In genomic region chr6:80543598-80544181, GRCh38 we compare ENCODE assay signal across 13 cellular contexts.
DNase-seq lines count a peak whose midpoint lies in the region; ATAC-seq, FAIRE-seq and TF ChIP-seq lines count a peak whose summit lies in the region.
"Had no signal": no experiment of that assay in that cellular context is flagged by ENCODE, and none has a peak within 500 bp of the region (broad histone marks: within the 10 kb centered on the region; RNA-seq: fewer than 3 reads in every experiment).

No MANE protein-coding gene starts in this region.

- POLR2A ChIA-PET in MCF 10A (lab: Yijun Ruan, JAX): interaction anchor here (0.6 to 1.5 kb wide), 5 partner anchors 14 to 128 kb away, joined by 3 to 9 read pairs (median 3); no protein-coding TSS in a partner anchor

- BruUV-seq in MCF 10A (replicated peaks; lab: Mats Ljungman, UMichigan): no TSS peak

- FAIRE-seq in urothelium cell line (lab: Jason Lieb, UNC): no peak
- FAIRE-seq: A549, K562 had no signal

- H3K4me3 Mint-ChIP-seq in MCF 10A (ENCODE audit: unreplicated experiment): peak overlapping the region; percentile 51
- H3K4me3 Mint-ChIP-seq: neural crest cell had no signal

- no peak overlapping the region for H3K27ac ChIP-seq in breast epithelium
- peak overlapping the region; percentile 96 for H3K27ac ChIP-seq in RWPE2 (ENCODE audit: poor library complexity, severe bottlenecking)
- H3K27ac ChIP-seq: A549, coronary artery, thyroid gland had no signal

- TF ChIP-seq POLR2A in breast epithelium (IDR thresholded peaks at IDR 0.05): no peak

- H3K36me3 Mint-ChIP-seq in MCF 10A (ENCODE audit: insufficient read depth, unreplicated experiment): peaks cover 15% of the 10 kb centered on the region

- peak overlapping the region; percentile 68 for H3K27ac Mint-ChIP-seq in MCF 10A (ENCODE audit: low read depth, unreplicated experiment)

- CTCF ChIA-PET in MCF 10A (lab: Yijun Ruan, JAX): interaction anchor here (0.6 to 1.2 kb wide), 4 partner anchors 66 to 329 kb away, joined by 3 read pairs; no protein-coding TSS in a partner anchor

- H3K27me3 Mint-ChIP-seq in MCF 10A (ENCODE audit: insufficient read depth, unreplicated experiment): no peaks in the 10 kb centered on the region

- peak; percentile 73 for DNase-seq in MCF 10A (ENCODE audit: unreplicated experiment)
- DNase-seq in breast epithelium (ENCODE audit: low spot score in 2 of 2): no peak
- DNase-seq in RWPE2 (ENCODE audit: low spot score): no peak
- peak; percentile 28 for DNase-seq in fibroblast of villous mesenchyme (ENCODE audit: low read depth)
- peak; percentile 44 for DNase-seq in urothelium cell line (ENCODE audit: low spot score)
- DNase-seq in NCI-H1105 (lab: John Stamatoyannopoulos, UW): no peak
- no peak for DNase-seq in GOT3 (lab: John Stamatoyannopoulos, UW)
- DNase-seq in T1000 (lab: John Stamatoyannopoulos, UW): no peak
- DNase-seq: thyroid gland had no signal

- no peaks in the 10 kb centered on the region for H3K9me3 ChIP-seq in breast epithelium
- no peaks in the 10 kb centered on the region for H3K9me3 ChIP-seq in RWPE2 (ENCODE audit: severe bottlenecking)
- H3K9me3 ChIP-seq: A549, thyroid gland had no signal

- TF ChIP-seq CTCF in MCF 10A (IDR thresholded peaks at IDR 0.05; ENCODE audit: unreplicated experiment): no peak
- no peak for TF ChIP-seq CTCF in breast epithelium (IDR thresholded peaks at IDR 0.05)
- TF ChIP-seq CTCF in RWPE2 (IDR thresholded peaks at IDR 0.05; ENCODE audit: poor library complexity, severe bottlenecking): no peak
- no peak for TF ChIP-seq CTCF in fibroblast of villous mesenchyme (IDR thresholded peaks at IDR 0.05; ENCODE audit: insufficient read depth, low read depth, low read length)

- H3K4me1 ChIP-seq in breast epithelium: no peaks in the 10 kb centered on the region
- peaks cover 32% of the 10 kb centered on the region for H3K4me1 ChIP-seq in RWPE2 (ENCODE audit: insufficient read depth, poor library complexity, severe bottlenecking)
- H3K4me1 ChIP-seq: thyroid gland had no signal

- H3K4me1 Mint-ChIP-seq in MCF 10A (ENCODE audit: insufficient read depth, unreplicated experiment): peaks cover 88% of the 10 kb centered on the region

- no peaks in the 10 kb centered on the region for H3K36me3 ChIP-seq in breast epithelium
- no peaks in the 10 kb centered on the region for H3K36me3 ChIP-seq in RWPE2 (ENCODE audit: low read depth)
- H3K36me3 ChIP-seq: thyroid gland had no signal

- no peaks in the 10 kb centered on the region for H3K9me3 Mint-ChIP-seq in MCF 10A (ENCODE audit: unreplicated experiment)

- ATAC-seq in RWPE2 (ENCODE audit: low read depth): peak; percentile 45; the same call in 2 of the 3 replicates
- ATAC-seq: A549, K562 had no signal

- intact Hi-C loops in MCF 10A (cut with micrococcal nuclease): loop anchor here (5.0 to 10.0 kb wide), 6 partner anchors 86 to 1469 kb away; partner anchors contain the start of genes PHIP and TENT5A
- intact Hi-C loops in breast epithelium (cut with DNase I; ENCODE audit: low total_unique reads): no loop called here

- H3K27me3 ChIP-seq in breast epithelium (no peaks in the 10 kb centered on the region), RWPE2 (ENCODE audit: insufficient read depth, poor library complexity, severe bottlenecking) (no peaks in the 10 kb centered on the region)
- H3K27me3 ChIP-seq: thyroid gland had no signal

- H3K4me3 ChIP-seq in breast epithelium (no peak overlapping the region), RWPE2 (ENCODE audit: severe bottlenecking) (no peak overlapping the region), fibroblast of villous mesenchyme (ENCODE audit: low read depth, low read length) (no peak overlapping the region)
- H3K4me3 ChIP-seq: A549, coronary artery, K562, thyroid gland had no signal

Comparison
In these comparisons a context has a peak if more than half of its experiments do, and no peak if none do; other contexts are left out.
1. DNase-seq: peak in MCF 10A (single experiment), fibroblast of villous mesenchyme (single experiment) and urothelium cell line (single experiment); none in breast epithelium (0 of 2), RWPE2 (single experiment), NCI-H1105 (single experiment), GOT3 (single experiment) and T1000 (single experiment).